Comparison of ENCODE assay signal across 8 cellular contexts in the genomic region with DNA sequence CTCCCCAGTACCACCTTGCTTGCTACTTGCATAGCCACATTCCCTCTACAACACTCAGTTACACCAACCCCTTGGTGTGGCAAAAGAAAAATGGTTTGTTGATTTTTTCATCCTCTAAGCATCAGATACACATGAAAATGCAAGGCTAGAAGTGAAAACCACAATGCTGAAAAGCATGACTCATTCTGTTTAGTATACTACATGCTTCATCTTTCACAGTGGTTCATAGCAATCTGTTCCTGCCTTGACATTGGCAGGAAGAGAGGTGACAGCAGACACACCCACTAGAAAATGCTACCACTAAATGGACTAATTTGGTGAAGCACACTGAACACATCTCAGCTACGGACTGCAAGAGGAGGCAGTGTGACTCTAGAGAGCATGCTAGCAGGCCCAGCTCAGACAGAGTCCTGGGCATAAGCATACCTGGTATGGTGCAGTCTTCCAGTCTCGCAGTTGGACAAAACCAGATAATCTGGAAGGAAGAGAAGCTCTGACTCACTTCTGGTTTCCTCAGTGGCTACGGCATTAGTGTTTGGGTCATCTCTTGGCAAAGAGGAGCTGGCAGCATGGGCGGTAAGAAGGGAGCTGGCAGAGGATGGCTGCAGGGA. TPM values are rescaled to one million over a fixed set of nuclear protein-coding genes. Genes with fewer than 3 reads are reported as not detected.
A peak's percentile ranks its signal among the peaks of the same experiment; 100 is the strongest.
DNase-seq lines count a peak whose midpoint lies in the region; ATAC-seq, FAIRE-seq and TF ChIP-seq lines count a peak whose summit lies in the region.

No MANE protein-coding gene starts in this region.

- POLR2A ChIA-PET in A673 (lab: Charles Lee; ENCODE audit: low non-redundant PET): no interaction called here

- H3K4me1 ChIP-seq in foreskin keratinocyte (no peaks in the 10 kb centered on the region), A673 (ENCODE audit: insufficient read depth, low read length, poor library complexity, severe bottlenecking) (peaks cover 5% of the 10 kb centered on the region)

- peak overlapping the region; percentile 29 for H3K4me3 Mint-ChIP-seq in activated T-cell treated with anti-CD3 and anti-CD28 coated beads, Interleukin-2, amount 50 U/mL, for 4 hours

- TF ChIP-seq CTCF in foreskin keratinocyte (conservative IDR thresholded peaks at IDR 0.05) (no peak), A673 (conservative IDR thresholded peaks at IDR 0.05; ENCODE audit: low read depth, low read length) (no peak)

- H3K36me3 ChIP-seq in A673 (ENCODE audit: insufficient read depth, low read length, poor library complexity, severe bottlenecking): no peaks in the 10 kb centered on the region

- BruUV-seq in A673 (replicated peaks; lab: Mats Ljungman, UMichigan): no TSS peak

- intact Hi-C loops in A673 (cut with micrococcal nuclease; ENCODE audit: unreplicated experiment): no loop called here

- H3K27me3 ChIP-seq in foreskin keratinocyte (no peaks in the 10 kb centered on the region), A673 (replicated peaks; ENCODE audit: insufficient read depth, low read depth, low read length, poor library complexity) (no peaks in the 10 kb centered on the region)

- H3K36me3 Mint-ChIP-seq in activated T-cell treated with anti-CD3 and anti-CD28 coated beads, Interleukin-2, amount 50 U/mL, for 4 hours (ENCODE audit: insufficient read depth): peaks cover 14% of the 10 kb centered on the region

- H3K27ac ChIP-seq in foreskin keratinocyte (no peak overlapping the region), A673 (ENCODE audit: low read depth, low read length, poor library complexity, severe bottlenecking) (no peak overlapping the region)

- ATAC-seq in activated T-cell treated with anti-CD3 and anti-CD28 coated beads, Interleukin-2, amount 50 U/mL, for 4 hours: peak; percentile 95
- ATAC-seq in HG02642 (IDR thresholded peaks at IDR 0.05; ENCODE audit: poor library complexity, unreplicated experiment): peak; percentile 79
- ATAC-seq in foreskin keratinocyte: peak; percentile 79

- no peak overlapping the region for H3K4me3 ChIP-seq in A673 (ENCODE audit: low read depth, low read length, poor library complexity, severe bottlenecking)

- FAIRE-seq in RCC 7860 (lab: Jason Lieb, UNC): peak; percentile 49

- no peaks in the 10 kb centered on the region for H3K9me3 Mint-ChIP-seq in activated T-cell treated with anti-CD3 and anti-CD28 coated beads, Interleukin-2, amount 50 U/mL, for 4 hours

- peaks cover 45% of the 10 kb centered on the region for H3K4me1 Mint-ChIP-seq in activated T-cell treated with anti-CD3 and anti-CD28 coated beads, Interleukin-2, amount 50 U/mL, for 4 hours (ENCODE audit: low read depth)

- H3K9me3 ChIP-seq in A673 (ENCODE audit: low read depth, low read length, poor library complexity, severe bottlenecking): no peaks in the 10 kb centered on the region

- DNase-seq in activated T-cell treated with anti-CD3 and anti-CD28 coated beads, Interleukin-2, amount 50 U/mL, for 4 hours: no peak
- DNase-seq in activated T-cell treated with anti-CD3 and anti-CD28 coated beads for 4 hours (no peak), RCC 7860 (ENCODE audit: low spot score) (peak; percentile 27), foreskin keratinocyte (peak in 1 of 2 donors; percentile 60), NCI-H2081 treated with DMSO at 0.1 percent for 48 hours (lab: John Stamatoyannopoulos, UW) (no peak), A673 (ENCODE audit: low spot score) (no peak), NCI-H345 treated with DMSO at 0.1 percent for 48 hours (lab: John Stamatoyannopoulos, UW; ENCODE audit: unreplicated experiment) (no peak)

- no peaks in the 10 kb centered on the region for H3K27me3 Mint-ChIP-seq in activated T-cell treated with anti-CD3 and anti-CD28 coated beads, Interleukin-2, amount 50 U/mL, for 4 hours (ENCODE audit: low read depth)

- CTCF ChIA-PET in A673 (lab: Charles Lee): no interaction called here

RNA-seq across cellular contexts. Expression of a gene that starts 38.0 kb away (rescaled TPM):
- total RNA-seq in activated T-cell treated with anti-CD3 and anti-CD28 coated beads, Interleukin-2, amount 50 U/mL, for 4 hours: 1 to 10 TPM; 1.5 to 2.5 (median 2.0) TPM
- total RNA-seq in foreskin keratinocyte (0.14 and 0.31 TPM in 2 replicates), A673 (2021) (0.09 and 0.31 TPM in 2 replicates)
- 0.04 and 0.11 TPM in 2 replicates for polyA plus RNA-seq in foreskin keratinocyte

RNA-seq across cellular contexts. Expression of a gene that starts 49.8 kb away (rescaled TPM):
- total RNA-seq in activated T-cell treated with anti-CD3 and anti-CD28 coated beads, Interleukin-2, amount 50 U/mL, for 4 hours: 100 to 1,000 TPM; 269 to 289 (median 286) TPM
- 77.4 and 98.5 TPM in 2 replicates for total RNA-seq in foreskin keratinocyte
- polyA plus RNA-seq in foreskin keratinocyte: 53.7 and 71.4 TPM in 2 replicates
- 138 and 158 TPM in 2 replicates for total RNA-seq in A673 (2021)

RNA-seq across cellular contexts. Expression of a gene that starts 59.5 kb away (rescaled TPM):
- 1 to 10 TPM in 1 of 3 donors, not detected in 2; 6.1 TPM for total RNA-seq in activated T-cell treated with anti-CD3 and anti-CD28 coated beads, Interleukin-2, amount 50 U/mL, for 4 hours
- not detected in 2 replicates for total RNA-seq in foreskin keratinocyte
- not detected in 2 replicates for polyA plus RNA-seq in foreskin keratinocyte
- not detected in 2 replicates for total RNA-seq in A673 (2021)
